24 cellular contexts compared by ENCODE assay signal in genomic region chr15:101808201-101808600, GRCh38. TPM values are rescaled to one million over a fixed set of nuclear protein-coding genes. Genes with fewer than 3 reads are reported as not detected.
DNase-seq lines count a peak whose midpoint lies in the region; ATAC-seq and TF ChIP-seq lines count a peak whose summit lies in the region.
"Had no signal": no experiment of that assay in that cellular context is flagged by ENCODE, and none has a peak within 500 bp of the region (broad histone marks: within the 10 kb centered on the region; RNA-seq: fewer than 3 reads in every experiment).

No MANE protein-coding gene starts in this region.

- no peaks in the 10 kb centered on the region for H3K36me3 ChIP-seq in CD8-positive, alpha-beta memory T cell (ENCODE audit: insufficient read depth, low read length)
- H3K36me3 ChIP-seq: BLaER1 treated with 17β-estradiol and CSF1 and Interleukin-3, amounts not matched to agents 10 nM and 100 nM; spleen had no signal

- H3K27ac Mint-ChIP-seq in activated T-helper 17 cell treated with anti-CD3 and anti-CD28 coated beads, Interleukin-2, amount 50 U/mL, for 72 hours, result no peak overlapping the region
- no peak overlapping the region for H3K27ac Mint-ChIP-seq in Calu3 (ENCODE audit: unreplicated experiment)
- no peak overlapping the region for H3K27ac Mint-ChIP-seq in CD8-positive, alpha-beta memory T cell
- H3K27ac Mint-ChIP-seq: activated naive CD4-positive, alpha-beta T cell treated with anti-CD3 and anti-CD28 coated beads, Interleukin-2, amount 10 ng/mL, durations not matched to agents 7 days and 5 days; H9; IgD-negative memory B cell; naive thymus-derived CD8-positive, alpha-beta T cell; T-helper 1 cell treated with Interleukin-12 subunit alpha and Interleukin-12 subunit beta and Interleukin-4 antibody, amounts not matched to agents 30 μg/mL and 1 μg/mL, for 36 hours had no signal

- H3K27ac ChIP-seq in CD8-positive, alpha-beta memory T cell (ENCODE audit: low read depth, low read length), result no peak overlapping the region
- H3K27ac ChIP-seq: BLaER1 treated with 17β-estradiol and CSF1 and Interleukin-3, amounts not matched to agents 10 nM and 100 nM; spleen had no signal

- no peaks in the 10 kb centered on the region for H3K36me3 Mint-ChIP-seq in activated T-helper 17 cell treated with anti-CD3 and anti-CD28 coated beads, Interleukin-2, amount 50 U/mL, for 72 hours (ENCODE audit: low read depth)
- no peaks in the 10 kb centered on the region for H3K36me3 Mint-ChIP-seq in Calu3 (ENCODE audit: insufficient read depth, unreplicated experiment)
- H3K36me3 Mint-ChIP-seq in CD8-positive, alpha-beta memory T cell, result no peaks in the 10 kb centered on the region
- H3K36me3 Mint-ChIP-seq: activated naive CD4-positive, alpha-beta T cell treated with anti-CD3 and anti-CD28 coated beads, Interleukin-2, amount 10 ng/mL, durations not matched to agents 7 days and 5 days; IgD-negative memory B cell had no signal

- no TSS peak for BruUV-seq in Calu3 (replicated peaks; lab: Mats Ljungman, UMichigan)

- no peaks in the 10 kb centered on the region for H3K27me3 ChIP-seq in CD8-positive, alpha-beta memory T cell (ENCODE audit: insufficient read depth, low read length, poor library complexity, severe bottlenecking)
- H3K27me3 ChIP-seq: BLaER1 treated with 17β-estradiol and CSF1 and Interleukin-3, amounts not matched to agents 10 nM and 100 nM had no signal

- H3K4me3 ChIP-seq in CD8-positive, alpha-beta memory T cell (ENCODE audit: low read length), result no peak overlapping the region
- H3K4me3 ChIP-seq: BLaER1 treated with 17β-estradiol and CSF1 and Interleukin-3, amounts not matched to agents 10 nM and 100 nM; GM12878; spleen had no signal

- POLR2A ChIA-PET in CD8-positive, alpha-beta memory T cell (lab: Charles Lee), result no interaction called here

- no peaks in the 10 kb centered on the region for H3K4me1 Mint-ChIP-seq in activated T-helper 17 cell treated with anti-CD3 and anti-CD28 coated beads, Interleukin-2, amount 50 U/mL, for 72 hours
- no peaks in the 10 kb centered on the region for H3K4me1 Mint-ChIP-seq in Calu3 (ENCODE audit: low read depth, unreplicated experiment)
- no peaks in the 10 kb centered on the region for H3K4me1 Mint-ChIP-seq in CD8-positive, alpha-beta memory T cell
- H3K4me1 Mint-ChIP-seq: activated naive CD4-positive, alpha-beta T cell treated with anti-CD3 and anti-CD28 coated beads, Interleukin-2, amount 10 ng/mL, durations not matched to agents 7 days and 5 days; H9; naive thymus-derived CD8-positive, alpha-beta T cell had no signal

- no peaks in the 10 kb centered on the region for H3K9me3 Mint-ChIP-seq in activated T-helper 17 cell treated with anti-CD3 and anti-CD28 coated beads, Interleukin-2, amount 50 U/mL, for 72 hours
- H3K9me3 Mint-ChIP-seq in Calu3 (ENCODE audit: low read depth, unreplicated experiment), result peaks cover 2% of the 10 kb centered on the region
- peaks cover 0 to 6% (median 0%) of the 10 kb centered on the region in 5 donors for H3K9me3 Mint-ChIP-seq in CD8-positive, alpha-beta memory T cell
- H3K9me3 Mint-ChIP-seq: activated naive CD4-positive, alpha-beta T cell treated with anti-CD3 and anti-CD28 coated beads, Interleukin-2, amount 10 ng/mL, durations not matched to agents 7 days and 5 days; H9; T-helper 1 cell treated with Interleukin-12 subunit alpha and Interleukin-12 subunit beta and Interleukin-4 antibody, amounts not matched to agents 30 μg/mL and 1 μg/mL, for 36 hours had no signal

- H3K4me1 ChIP-seq in CD8-positive, alpha-beta memory T cell (ENCODE audit: insufficient read depth, low read length), result no peaks in the 10 kb centered on the region
- H3K4me1 ChIP-seq: BLaER1 treated with 17β-estradiol and CSF1 and Interleukin-3, amounts not matched to agents 10 nM and 100 nM; spleen had no signal

- no peak overlapping the region for H3K4me3 Mint-ChIP-seq in activated T-helper 17 cell treated with anti-CD3 and anti-CD28 coated beads, Interleukin-2, amount 50 U/mL, for 72 hours
- H3K4me3 Mint-ChIP-seq in Calu3 (ENCODE audit: low read depth, unreplicated experiment), result no peak overlapping the region
- H3K4me3 Mint-ChIP-seq in CD8-positive, alpha-beta memory T cell, result no peak overlapping the region
- H3K4me3 Mint-ChIP-seq: activated naive CD4-positive, alpha-beta T cell treated with anti-CD3 and anti-CD28 coated beads, Interleukin-2, amount 10 ng/mL, durations not matched to agents 7 days and 5 days; H9; naive thymus-derived CD8-positive, alpha-beta T cell; T-helper 1 cell treated with Interleukin-12 subunit alpha and Interleukin-12 subunit beta and Interleukin-4 antibody, amounts not matched to agents 30 μg/mL and 1 μg/mL, for 36 hours had no signal

- intact Hi-C loops in Calu3 (cut with micrococcal nuclease; ENCODE audit: unreplicated experiment), result no loop called here

- peak; percentile 35 for ATAC-seq in activated T-helper 17 cell treated with anti-CD3 and anti-CD28 coated beads, Interleukin-2, amount 50 U/mL, for 72 hours (replicated peaks)
- no peak for ATAC-seq in HG02798 (IDR thresholded peaks at IDR 0.05; ENCODE audit: poor library complexity, unreplicated experiment)
- ATAC-seq: naive thymus-derived CD8-positive, alpha-beta T cell had no signal

- CTCF ChIA-PET in Calu3 (lab: Charles Lee), result interaction anchor here (0.6 kb wide), 1 partner anchor 84 kb away, joined by 6 read pairs; the partner anchor contains the start of gene TARS3
- CTCF ChIA-PET in CD8-positive, alpha-beta memory T cell (lab: Charles Lee), result no interaction called here

- no peaks in the 10 kb centered on the region for H3K9me3 ChIP-seq in CD8-positive, alpha-beta memory T cell (ENCODE audit: low read length)
- H3K9me3 ChIP-seq: BLaER1 treated with 17β-estradiol and CSF1 and Interleukin-3, amounts not matched to agents 10 nM and 100 nM; spleen had no signal

- peaks cover 34% of the 10 kb centered on the region for H3K27me3 Mint-ChIP-seq in activated T-helper 17 cell treated with anti-CD3 and anti-CD28 coated beads, Interleukin-2, amount 50 U/mL, for 72 hours
- H3K27me3 Mint-ChIP-seq in Calu3 (ENCODE audit: unreplicated experiment), result peaks cover 58% of the 10 kb centered on the region
- peaks cover 21 to 56% of the 10 kb centered on the region in 2 donors for H3K27me3 Mint-ChIP-seq in CD8-positive, alpha-beta memory T cell

- DNase-seq in AG20443 (ENCODE audit: low spot score), result peak; percentile 16
- DNase-seq in HK-2 (ENCODE audit: unreplicated experiment), result peak; percentile 28
- peak; percentile 91 for DNase-seq in kidney tubule cell (ENCODE audit: low spot score)
- DNase-seq in Calu3, result no peak
- DNase-seq in NCI-H1417 treated with DMSO at 0.1 percent for 48 hours (lab: John Stamatoyannopoulos, UW), result no peak
- DNase-seq in CD8-positive, alpha-beta memory T cell, result no peak
- DNase-seq: activated CD4-positive, alpha-beta T cell treated with anti-CD3 and anti-CD28 coated beads for 1 hour; activated naive CD4-positive, alpha-beta T cell treated with anti-CD3 and anti-CD28 coated beads, Interleukin-2, amount 10 ng/mL, durations not matched to agents 7 days and 5 days; effector CD4-positive, alpha-beta T cell; H9; naive thymus-derived CD8-positive, alpha-beta T cell; NCI-H1048; NCI-H2171; spleen; stimulated activated naive CD4-positive, alpha-beta T cell treated with Interleukin-2 at 50 U/mL for 16 hours had no signal

- TF ChIP-seq CTCF in Calu3 (IDR thresholded peaks at IDR 0.05; ENCODE audit: unreplicated experiment), result no peak

RNA-seq across cellular contexts. Expression of gene OR4F15, which starts 3.8 kb away (rescaled TPM):
- not detected for total RNA-seq in activated T-helper 17 cell treated with anti-CD3 and anti-CD28 coated beads, Interleukin-2, amount 50 U/mL, for 72 hours
- not detected in 2 replicates for total RNA-seq in Calu3 (2022)
- not detected for total RNA-seq in CD8-positive, alpha-beta memory T cell
- polyA plus RNA-seq in CD8-positive, alpha-beta memory T cell, result not detected
- total RNA-seq: bronchial epithelial cell; GM12878; H9; lower leg skin; naive thymus-derived CD8-positive, alpha-beta T cell; posterior vena cava; spleen had no signal
- polyA plus RNA-seq: GM12878; IgD-negative memory B cell; naive thymus-derived CD8-positive, alpha-beta T cell; spleen had no signal

RNA-seq across cellular contexts. Expression of gene OR4F6, which starts 4.9 kb away (rescaled TPM):
- not detected for total RNA-seq in activated T-helper 17 cell treated with anti-CD3 and anti-CD28 coated beads, Interleukin-2, amount 50 U/mL, for 72 hours
- total RNA-seq in Calu3 (2022), result not detected in 2 replicates
- total RNA-seq in CD8-positive, alpha-beta memory T cell, result not detected
- not detected for polyA plus RNA-seq in CD8-positive, alpha-beta memory T cell
- total RNA-seq: bronchial epithelial cell, GM12878, H9, lower leg skin, posterior vena cava, spleen had no signal
- polyA plus RNA-seq: GM12878; IgD-negative memory B cell; naive thymus-derived CD8-positive, alpha-beta T cell; spleen had no signal

Comparison
In these comparisons a context has a peak if more than half of its experiments do, and no peak if none do; other contexts are left out.
1. DNase-seq: peak in AG20443 (single experiment), HK-2 (single experiment) and kidney tubule cell (single experiment); none in Calu3 (single experiment), NCI-H1417 treated with DMSO at 0.1 percent for 48 hours (single experiment) and CD8-positive, alpha-beta memory T cell (0 of 5).